In genomic region chr6:154397491-154398195, GRCh38 we compare ENCODE assay signal across 33 cellular contexts. TPM values are rescaled to one million over a fixed set of nuclear protein-coding genes. Genes with fewer than 3 reads are reported as not detected.
"Had no signal": no experiment of that assay in that cellular context is flagged by ENCODE, and none has a peak within 500 bp of the region (broad histone marks: within the 10 kb centered on the region; RNA-seq: fewer than 3 reads in every experiment).

No MANE protein-coding gene starts in this region.

- H3K4me1 ChIP-seq: adrenal gland, body of pancreas, esophagus muscularis mucosa, gastroesophageal sphincter had no signal

- H3K27ac ChIP-seq: adrenal gland, body of pancreas, esophagus muscularis mucosa, foreskin keratinocyte, gastroesophageal sphincter, WERI-Rb-1 had no signal

- ATAC-seq: activated CD4-positive, alpha-beta T cell treated with anti-CD3 and anti-CD28 coated beads for 36 hours; activated CD8-positive, alpha-beta memory T cell treated with anti-CD3 and anti-CD28 coated beads, Interleukin-2, amount 10 ng/mL, durations not matched to agents 7 days and 5 days; activated CD8-positive, alpha-beta T cell treated with anti-CD3 and anti-CD28 coated beads, Interleukin-2, amount 10 ng/mL, durations not matched to agents 7 days and 5 days; activated naive CD8-positive, alpha-beta T cell treated with anti-CD3 and anti-CD28 coated beads, Interleukin-2, amount 50 U/mL, for 24 hours; body of pancreas; effector memory CD8-positive, alpha-beta T cell; foreskin keratinocyte; gastroesophageal sphincter; T-helper 17 cell had no signal

- DNase-seq: activated CD4-positive, alpha-beta memory T cell treated with anti-CD3 and anti-CD28 coated beads for 36 hours; activated CD4-positive, alpha-beta T cell treated with anti-CD3 and anti-CD28 coated beads for 36 hours; activated CD4-positive, alpha-beta T cell treated with anti-CD3 and anti-CD28 coated beads, Interleukin-2, amount 10 ng/mL, durations not matched to agents 24 days and 14 days; activated CD4-positive, CD25-positive, alpha-beta regulatory T cell; activated CD4-positive, CD25-positive, alpha-beta regulatory T cell treated with anti-CD3 and anti-CD28 coated beads, Interleukin-2, amount 50 U/mL, for 72 hours; activated CD8-positive, alpha-beta memory T cell treated with anti-CD3 and anti-CD28 coated beads, Interleukin-2, amount 10 ng/mL, durations not matched to agents 7 days and 5 days; activated CD8-positive, alpha-beta memory T cell treated with anti-CD3 and anti-CD28 coated beads, Interleukin-2, amount 50 U/mL, for 4 hours; activated CD8-positive, alpha-beta T cell treated with anti-CD3 and anti-CD28 coated beads, Interleukin-2, amount 10 ng/mL, durations not matched to agents 7 days and 5 days; activated effector memory CD4-positive, alpha-beta T cell treated with anti-CD3 and anti-CD28 coated beads, Interleukin-2, amount 50 U/mL, for 16 hours; activated naive CD4-positive, alpha-beta T cell treated with anti-CD3 and anti-CD28 coated beads for 36 hours; activated naive CD8-positive, alpha-beta T cell treated with anti-CD3 and anti-CD28 coated beads for 36 hours; activated naive CD8-positive, alpha-beta T cell treated with anti-CD3 and anti-CD28 coated beads, Interleukin-2, amount 50 U/mL, for 24 hours; activated T-cell treated with anti-CD3 and anti-CD28 coated beads, Interleukin-2, amount 50 U/mL, for 1 hour; activated T-cell treated with anti-CD3 and anti-CD28 coated beads, Interleukin-2, amount 50 U/mL, for 48 hours; adrenal gland; amygdala; aorta; body of pancreas; caudate nucleus; cortex of kidney; dermis blood vessel endothelial cell; effector CD4-positive, alpha-beta T cell; effector memory CD8-positive, alpha-beta T cell; erythroblast; foreskin keratinocyte; T-helper 1 cell; T-helper 17 cell; T1000; WERI-Rb-1 had no signal

- H3K36me3 ChIP-seq: adrenal gland, WERI-Rb-1 had no signal

- H3K27me3 ChIP-seq: adrenal gland, body of pancreas, esophagus muscularis mucosa, foreskin keratinocyte, gastroesophageal sphincter had no signal

- H3K4me3 ChIP-seq: adrenal gland, body of pancreas, esophagus muscularis mucosa, gastroesophageal sphincter had no signal

- FAIRE-seq: colon had no signal

- H3K9me3 ChIP-seq: adrenal gland, body of pancreas, esophagus muscularis mucosa, gastroesophageal sphincter had no signal

RNA-seq across cellular contexts. Expression of gene IPCEF1, which starts 41.0 kb away (rescaled TPM):
- total RNA-seq: chondrocyte, foreskin keratinocyte had no signal
- polyA plus RNA-seq: foreskin keratinocyte had no signal
